Comparison of ENCODE assay signal across 1 cellular context in genomic region chr1:150473659-150474058, GRCh38.
A peak's percentile ranks its signal among the peaks of the same experiment; 100 is the strongest.
TF ChIP-seq lines count a peak whose summit lies in the region.

No MANE protein-coding gene starts in this region.

TF ChIP-seq in HepG2, 621 proteins besides CTCF, POLR2A, EP300 and RAD21 (continued from another document and continues in another):
- TF ChIP-seq GATA4 (IDR thresholded peaks at IDR 0.05; ENCODE audit: borderline replicate concordance, low read depth) (peak; percentile 36; the same call in 1 of the 2 replicates), ZNF282 (IDR thresholded peaks at IDR 0.05; ENCODE audit: partially characterized antibody) (no peak), SMAD3 (CRISPR knock-in tag; IDR thresholded peaks at IDR 0.05) (peak; percentile 54; the same call in 1 of the 2 replicates), SUZ12 (IDR thresholded peaks at IDR 0.05; ENCODE audit: low read depth, low read length) (no peak), IRF2 (CRISPR knock-in tag; IDR thresholded peaks at IDR 0.05) (peak; percentile 87; the same call in 1 of the 2 replicates), KAT8 (CRISPR knock-in tag; IDR thresholded peaks at IDR 0.05) (peak; percentile 53; the same call in 1 of the 2 replicates), SIX1 (CRISPR knock-in tag; IDR thresholded peaks at IDR 0.05; ENCODE audit: borderline replicate concordance) (peak; percentile 65; the same call in 1 of the 2 replicates), FOXK1 (CRISPR knock-in tag; IDR thresholded peaks at IDR 0.05; ENCODE audit: borderline replicate concordance, low read depth) (peak; percentile 80; the same call in 1 of the 2 replicates), ZNF614 (CRISPR knock-in tag; IDR thresholded peaks at IDR 0.05; ENCODE audit: borderline replicate concordance) (peak; percentile 76; the same call in 1 of the 2 replicates), ZNF710 (CRISPR knock-in tag; IDR thresholded peaks at IDR 0.05; ENCODE audit: borderline replicate concordance) (peak; percentile 91), THRA (CRISPR knock-in tag; IDR thresholded peaks at IDR 0.05; ENCODE audit: borderline replicate concordance) (peak; percentile 83; the same call in 1 of the 2 replicates), PRDM10 (CRISPR knock-in tag; IDR thresholded peaks at IDR 0.05; ENCODE audit: low read depth) (0 out of 2 replicates have a peak, but pooled peaks have one; percentile 44), KLF16 (CRISPR knock-in tag; IDR thresholded peaks at IDR 0.05) (0 out of 4 replicates have a peak, but pooled peaks of 1 of the 2 experiments have one; percentile 33), CCDC6 (CRISPR knock-in tag; IDR thresholded peaks at IDR 0.05) (0 out of 2 replicates have a peak, but pooled peaks have one; percentile 35), MIXL1 (CRISPR knock-in tag; IDR thresholded peaks at IDR 0.05) (peak; percentile 91), PAWR (CRISPR knock-in tag; IDR thresholded peaks at IDR 0.05; ENCODE audit: borderline replicate concordance) (no peak), TCF7 (IDR thresholded peaks at IDR 0.05; ENCODE audit: low read depth) (peak; percentile 49; the same call in 1 of the 2 replicates), RXRB (CRISPR knock-in tag; IDR thresholded peaks at IDR 0.05; ENCODE audit: borderline replicate concordance) (peak; percentile 88), RXRA (CRISPR knock-in tag; IDR thresholded peaks at IDR 0.05) (peak; percentile 68; the same call in 1 of the 2 replicates), PBX2 (CRISPR knock-in tag; IDR thresholded peaks at IDR 0.05) (0 out of 2 replicates have a peak, but pooled peaks have one; percentile 44), MLX (CRISPR knock-in tag; IDR thresholded peaks at IDR 0.05) (no peak), ZNF292 (CRISPR knock-in tag; IDR thresholded peaks at IDR 0.05; ENCODE audit: borderline replicate concordance, low read depth) (peak; percentile 76; the same call in 1 of the 2 replicates), KDM6A (CRISPR knock-in tag; IDR thresholded peaks at IDR 0.05; ENCODE audit: low read depth) (0 out of 2 replicates have a peak, but pooled peaks have one; percentile 54), GABPB1 (CRISPR knock-in tag; IDR thresholded peaks at IDR 0.05) (no peak), ZNF552 (CRISPR knock-in tag; IDR thresholded peaks at IDR 0.05; ENCODE audit: borderline replicate concordance) (no peak), FOXA3 (CRISPR knock-in tag; IDR thresholded peaks at IDR 0.05) (peak; percentile 87), SPEN (CRISPR knock-in tag; IDR thresholded peaks at IDR 0.05; ENCODE audit: low read depth) (peak; percentile 51; the same call in 1 of the 2 replicates), RARA (CRISPR knock-in tag; IDR thresholded peaks at IDR 0.05) (peak; percentile 92), BCL6 (CRISPR knock-in tag; IDR thresholded peaks at IDR 0.05) (peak; percentile 73), GTF3A (CRISPR knock-in tag; conservative IDR thresholded peaks at IDR 0.05) (no peak), ELF4 (CRISPR knock-in tag; IDR thresholded peaks at IDR 0.05; ENCODE audit: borderline replicate concordance) (no peak), SKI (IDR thresholded peaks at IDR 0.05; ENCODE audit: partially characterized antibody) (peak; percentile 36), NCOA2 (CRISPR knock-in tag; IDR thresholded peaks at IDR 0.05) (peak; percentile 96), ZBTB7B (CRISPR knock-in tag; IDR thresholded peaks at IDR 0.05) (0 out of 2 replicates have a peak, but pooled peaks have one; percentile 31), ZMYM4 (CRISPR knock-in tag; IDR thresholded peaks at IDR 0.05) (peak; percentile 14; the same call in 1 of the 2 replicates), SMC3 (IDR thresholded peaks at IDR 0.05; ENCODE audit: low read length) (peak; percentile 13; the same call in 1 of the 2 replicates), KAT2B (IDR thresholded peaks at IDR 0.05; ENCODE audit: borderline replicate concordance, low read depth, low read length) (no peak), SAP130 (CRISPR knock-in tag; IDR thresholded peaks at IDR 0.05; ENCODE audit: low read depth) (peak; percentile 90), ZMYM3 (CRISPR knock-in tag; IDR thresholded peaks at IDR 0.05) (peak; percentile 31; the same call in 1 of the 2 replicates), ZNF792 (CRISPR knock-in tag; IDR thresholded peaks at IDR 0.05) (peak; percentile 62; the same call in 1 of the 2 replicates), HDAC1 (CRISPR knock-in tag; IDR thresholded peaks at IDR 0.05) (peak; percentile 73), ELF3 (CRISPR knock-in tag; IDR thresholded peaks at IDR 0.05) (peak; percentile 74), HOXA3 (CRISPR knock-in tag; IDR thresholded peaks at IDR 0.05) (peak; percentile 37; the same call in 1 of the 2 replicates), FOXA1 (IDR thresholded peaks at IDR 0.05) (no peak), FOXA1 (CRISPR knock-in tag; IDR thresholded peaks at IDR 0.05) (peak; percentile 74), THAP11 (CRISPR knock-in tag; IDR thresholded peaks at IDR 0.05) (peak; percentile 70), ZGPAT (CRISPR knock-in tag; IDR thresholded peaks at IDR 0.05) (peak; percentile 59)
- TF ChIP-seq, protein P1, sequence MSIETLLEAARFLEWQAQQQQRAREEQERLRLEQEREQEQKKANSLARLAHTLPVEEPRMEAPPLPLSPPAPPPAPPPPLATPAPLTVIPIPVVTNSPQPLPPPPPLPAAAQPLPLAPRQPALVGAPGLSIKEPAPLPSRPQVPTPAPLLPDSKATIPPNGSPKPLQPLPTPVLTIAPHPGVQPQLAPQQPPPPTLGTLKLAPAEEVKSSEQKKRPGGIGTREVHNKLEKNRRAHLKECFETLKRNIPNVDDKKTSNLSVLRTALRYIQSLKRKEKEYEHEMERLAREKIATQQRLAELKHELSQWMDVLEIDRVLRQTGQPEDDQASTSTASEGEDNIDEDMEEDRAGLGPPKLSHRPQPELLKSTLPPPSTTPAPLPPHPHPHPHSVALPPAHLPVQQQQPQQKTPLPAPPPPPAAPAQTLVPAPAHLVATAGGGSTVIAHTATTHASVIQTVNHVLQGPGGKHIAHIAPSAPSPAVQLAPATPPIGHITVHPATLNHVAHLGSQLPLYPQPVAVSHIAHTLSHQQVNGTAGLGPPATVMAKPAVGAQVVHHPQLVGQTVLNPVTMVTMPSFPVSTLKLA (IDR thresholded peaks at IDR 0.05), result no peak
- TF ChIP-seq, protein P2, sequence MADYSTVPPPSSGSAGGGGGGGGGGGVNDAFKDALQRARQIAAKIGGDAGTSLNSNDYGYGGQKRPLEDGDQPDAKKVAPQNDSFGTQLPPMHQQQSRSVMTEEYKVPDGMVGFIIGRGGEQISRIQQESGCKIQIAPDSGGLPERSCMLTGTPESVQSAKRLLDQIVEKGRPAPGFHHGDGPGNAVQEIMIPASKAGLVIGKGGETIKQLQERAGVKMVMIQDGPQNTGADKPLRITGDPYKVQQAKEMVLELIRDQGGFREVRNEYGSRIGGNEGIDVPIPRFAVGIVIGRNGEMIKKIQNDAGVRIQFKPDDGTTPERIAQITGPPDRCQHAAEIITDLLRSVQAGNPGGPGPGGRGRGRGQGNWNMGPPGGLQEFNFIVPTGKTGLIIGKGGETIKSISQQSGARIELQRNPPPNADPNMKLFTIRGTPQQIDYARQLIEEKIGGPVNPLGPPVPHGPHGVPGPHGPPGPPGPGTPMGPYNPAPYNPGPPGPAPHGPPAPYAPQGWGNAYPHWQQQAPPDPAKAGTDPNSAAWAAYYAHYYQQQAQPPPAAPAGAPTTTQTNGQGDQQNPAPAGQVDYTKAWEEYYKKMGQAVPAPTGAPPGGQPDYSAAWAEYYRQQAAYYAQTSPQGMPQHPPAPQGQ (CRISPR knock-in tag; IDR thresholded peaks at IDR 0.05; ENCODE audit: borderline replicate concordance), result 0 out of 2 replicates have a peak, but pooled peaks have one; percentile 70
- TF ChIP-seq, protein P3, sequence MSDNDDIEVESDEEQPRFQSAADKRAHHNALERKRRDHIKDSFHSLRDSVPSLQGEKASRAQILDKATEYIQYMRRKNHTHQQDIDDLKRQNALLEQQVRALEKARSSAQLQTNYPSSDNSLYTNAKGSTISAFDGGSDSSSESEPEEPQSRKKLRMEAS (IDR thresholded peaks at IDR 0.05), result 0 out of 2 replicates have a peak, but pooled peaks have one; percentile 33
